ENCODE assay signal across 11 cellular contexts in genomic region chr20:62088258-62089127, GRCh38. TPM values are rescaled to one million over a fixed set of nuclear protein-coding genes. Genes with fewer than 3 reads are reported as not detected.
DNase-seq lines count a peak whose midpoint lies in the region; ATAC-seq, FAIRE-seq and TF ChIP-seq lines count a peak whose summit lies in the region.
"Had no signal": no experiment of that assay in that cellular context is flagged by ENCODE, and none has a peak within 500 bp of the region (broad histone marks: within the 10 kb centered on the region; RNA-seq: fewer than 3 reads in every experiment).

No MANE protein-coding gene starts in this region.

- dilution Hi-C loops in keratinocyte (cut with MboI; ENCODE audit: extremely low pct_ligation_motif_present, low sequenced_read_pairs), result no loop called here

- H3K9me3 Mint-ChIP-seq in stimulated activated memory B cell treated with anti-CD40 and anti-IgM and Interleukin-4, amounts not matched to agents 10 μg/mL and 1 μg/mL and 100 μg/mL, for 72 hours, result peaks cover 4% of the 10 kb centered on the region

- no peak overlapping the region for H3K4me3 Mint-ChIP-seq in stimulated activated memory B cell treated with anti-CD40 and anti-IgM and Interleukin-4, amounts not matched to agents 10 μg/mL and 1 μg/mL and 100 μg/mL, for 72 hours

- no peak overlapping the region for H3K27ac Mint-ChIP-seq in stimulated activated memory B cell treated with anti-CD40 and anti-IgM and Interleukin-4, amounts not matched to agents 10 μg/mL and 1 μg/mL and 100 μg/mL, for 72 hours

- TF ChIP-seq CTCF in keratinocyte (optimal IDR thresholded peaks at IDR 0.05 in 1 of 3, IDR thresholded peaks at IDR 0.05 in 1 of 3, conservative IDR thresholded peaks at IDR 0.05 in 1 of 3; ENCODE audit: extremely low read depth in 1 of 3, insufficient read depth in 2 of 3, low read length in 3 of 3), result no peak

- peaks cover 5% of the 10 kb centered on the region for H3K4me1 ChIP-seq in keratinocyte (ENCODE audit: control insufficient read depth, extremely low read depth, insufficient read depth, low read length)
- H3K4me1 ChIP-seq: HAP-1 had no signal

- no peaks in the 10 kb centered on the region for H3K9me3 ChIP-seq in keratinocyte (ENCODE audit: control insufficient read depth, low read depth, low read length)
- H3K9me3 ChIP-seq: HAP-1 had no signal

- no peak overlapping the region for H3K9ac ChIP-seq in keratinocyte (ENCODE audit: control insufficient read depth, extremely low read depth, insufficient read depth, low read length)

- H3K4me1 Mint-ChIP-seq in stimulated activated memory B cell treated with anti-CD40 and anti-IgM and Interleukin-4, amounts not matched to agents 10 μg/mL and 1 μg/mL and 100 μg/mL, for 72 hours, result no peaks in the 10 kb centered on the region

- H3K27me3 ChIP-seq in keratinocyte (ENCODE audit: control insufficient read depth, extremely low read depth, insufficient read depth, low read length), result peaks cover 16% of the 10 kb centered on the region

- H3K4me2 ChIP-seq in keratinocyte (ENCODE audit: control insufficient read depth, extremely low read depth, insufficient read depth, low read depth, low read length), result no peak overlapping the region

- no peak for ATAC-seq in stimulated activated memory B cell treated with anti-CD40 and anti-IgM and Interleukin-4, amounts not matched to agents 10 μg/mL and 1 μg/mL and 100 μg/mL, for 72 hours

- no peak overlapping the region for H3K4me3 ChIP-seq in keratinocyte (ENCODE audit: control insufficient read depth in 2 of 3, extremely low read depth in 1 of 3, insufficient read depth in 2 of 3, low read depth in 1 of 3, low read length in 3 of 3)
- H3K4me3 ChIP-seq: HAP-1 had no signal

- DNase-seq in CD1c-positive myeloid dendritic cell (ENCODE audit: extremely low spot score), result peak; percentile 69
- peak; percentile 72 for DNase-seq in HT-29 (ENCODE audit: low spot score)
- peak; percentile 36 for DNase-seq in amniotic stem cell (lab: John Stamatoyannopoulos, UW)
- peak; percentile 60 for DNase-seq in keratinocyte (ENCODE audit: low read depth, low spot score)
- no peak for DNase-seq in D341Med (ENCODE audit: low spot score)
- DNase-seq in NCI-H2029 (lab: John Stamatoyannopoulos, UW), result no peak
- no peak for DNase-seq in NCI-H446 treated with DMSO at 0.1 percent for 48 hours (lab: John Stamatoyannopoulos, UW)
- DNase-seq: NCI-H1694 treated with DMSO at 0.1 percent for 48 hours had no signal

- H3K9me1 ChIP-seq in keratinocyte (ENCODE audit: control insufficient read depth, extremely low read depth, insufficient read depth, low read length), result no peaks in the 10 kb centered on the region

- peaks cover 35% of the 10 kb centered on the region for H3K27me3 Mint-ChIP-seq in stimulated activated memory B cell treated with anti-CD40 and anti-IgM and Interleukin-4, amounts not matched to agents 10 μg/mL and 1 μg/mL and 100 μg/mL, for 72 hours

- H4K20me1 ChIP-seq in keratinocyte (ENCODE audit: control insufficient read depth, extremely low read depth, insufficient read depth, low read length), result no peaks in the 10 kb centered on the region

- no peak for FAIRE-seq in keratinocyte (lab: Jason Lieb, UNC)
- FAIRE-seq: endometrium had no signal

- H3K79me2 ChIP-seq in keratinocyte (ENCODE audit: control insufficient read depth, insufficient read depth, low read length), result no peaks in the 10 kb centered on the region

- H3K27ac ChIP-seq in keratinocyte (ENCODE audit: control insufficient read depth, insufficient read depth, low read length), result no peak overlapping the region

- H2AFZ ChIP-seq in keratinocyte (ENCODE audit: control insufficient read depth, low read length), result no peak overlapping the region

- no peaks in the 10 kb centered on the region for H3K36me3 ChIP-seq in keratinocyte (ENCODE audit: control insufficient read depth in 2 of 2, extremely low read depth in 1 of 2, insufficient read depth in 2 of 2, low read length in 2 of 2)
- H3K36me3 ChIP-seq: HAP-1 had no signal

- H3K36me3 Mint-ChIP-seq in stimulated activated memory B cell treated with anti-CD40 and anti-IgM and Interleukin-4, amounts not matched to agents 10 μg/mL and 1 μg/mL and 100 μg/mL, for 72 hours, result no peaks in the 10 kb centered on the region

RNA-seq across cellular contexts. Expression of gene TAF4, which starts 22.8 kb away (rescaled TPM):
- 12.2 and 14.1 TPM in 2 replicates for total RNA-seq in HT-29 (2014; rRNA removed; shearing (Covaris generic))
- 2.0 to 4.4 TPM (median 3.3 TPM) in 3 replicates for polyA plus RNA-seq in keratinocyte
- polyA plus RNA-seq in keratinocyte (2011; ENCODE audit: low read depth), result 8.8 TPM
- 3.3 and 4.3 TPM in 2 replicates for polyA plus RNA-seq in keratinocyte (2011; cell fraction: cytosol; rRNA removed)
- 10.5 and 11.0 TPM in 2 replicates for polyA plus RNA-seq in keratinocyte (2011; cell fraction: nucleus; rRNA removed)
- polyA plus RNA-seq in keratinocyte (2012; ENCODE audit: low replicate concordance), result 5.0 and 8.0 TPM in 2 replicates
- polyA minus RNA-seq in keratinocyte, result 1.2 to 4.5 TPM (median 3.7 TPM) in 3 replicates
- polyA minus RNA-seq in keratinocyte (2011; cell fraction: cytosol; rRNA and poly(A)+ RNA removed), result 4.6 TPM
- polyA minus RNA-seq in keratinocyte (2011; cell fraction: nucleus; rRNA and poly(A)+ RNA removed), result 6.0 and 7.5 TPM in 2 replicates

RNA-seq across cellular contexts. Expression of gene LSM14B, which starts 33.8 kb away (rescaled TPM):
- 76.1 and 80.0 TPM in 2 replicates for total RNA-seq in HT-29 (2014; rRNA removed; shearing (Covaris generic))
- polyA plus RNA-seq in keratinocyte, result 19.9 to 21.7 TPM (median 20.0 TPM) in 3 replicates
- 17.0 TPM for polyA plus RNA-seq in keratinocyte (2011; ENCODE audit: low read depth)
- polyA plus RNA-seq in keratinocyte (2011; cell fraction: cytosol; rRNA removed), result 20.6 and 28.3 TPM in 2 replicates
- polyA plus RNA-seq in keratinocyte (2011; cell fraction: nucleus; rRNA removed), result 30.7 and 35.5 TPM in 2 replicates
- polyA plus RNA-seq in keratinocyte (2012; ENCODE audit: low replicate concordance), result 22.6 and 25.9 TPM in 2 replicates
- polyA minus RNA-seq in keratinocyte, result 20.7 to 28.7 TPM (median 21.6 TPM) in 3 replicates
- polyA minus RNA-seq in keratinocyte (2011; cell fraction: cytosol; rRNA and poly(A)+ RNA removed), result 28.8 TPM
- polyA minus RNA-seq in keratinocyte (2011; cell fraction: nucleus; rRNA and poly(A)+ RNA removed), result 9.0 and 16.1 TPM in 2 replicates

RNA-seq across cellular contexts. Expression of gene PSMA7, which starts 54.7 kb away (rescaled TPM):
- total RNA-seq in HT-29 (2014; rRNA removed; shearing (Covaris generic)), result 822 and 933 TPM in 2 replicates
- polyA plus RNA-seq in keratinocyte, result 383 to 439 TPM (median 412 TPM) in 3 replicates
- polyA plus RNA-seq in keratinocyte (2011; ENCODE audit: low read depth), result 290 TPM
- 305 and 407 TPM in 2 replicates for polyA plus RNA-seq in keratinocyte (2011; cell fraction: cytosol; rRNA removed)
- 217 and 261 TPM in 2 replicates for polyA plus RNA-seq in keratinocyte (2011; cell fraction: nucleus; rRNA removed)
- 305 and 382 TPM in 2 replicates for polyA plus RNA-seq in keratinocyte (2012; ENCODE audit: low replicate concordance)
- 194 to 304 TPM (median 205 TPM) in 3 replicates for polyA minus RNA-seq in keratinocyte
- polyA minus RNA-seq in keratinocyte (2011; cell fraction: cytosol; rRNA and poly(A)+ RNA removed), result 195 TPM
- 41.3 and 45.3 TPM in 2 replicates for polyA minus RNA-seq in keratinocyte (2011; cell fraction: nucleus; rRNA and poly(A)+ RNA removed)

RNA-seq across cellular contexts. Expression of gene SS18L1, which starts 55.1 kb away (rescaled TPM):
- total RNA-seq in HT-29 (2014; rRNA removed; shearing (Covaris generic)), result 57.1 and 65.8 TPM in 2 replicates
- polyA plus RNA-seq in keratinocyte, result 5.0 to 13.6 TPM (median 9.4 TPM) in 3 replicates
- polyA plus RNA-seq in keratinocyte (2011; ENCODE audit: low read depth), result 13.1 TPM
- 4.1 and 4.4 TPM in 2 replicates for polyA plus RNA-seq in keratinocyte (2011; cell fraction: cytosol; rRNA removed)
- 25.0 and 27.0 TPM in 2 replicates for polyA plus RNA-seq in keratinocyte (2011; cell fraction: nucleus; rRNA removed)
- 5.2 and 9.4 TPM in 2 replicates for polyA plus RNA-seq in keratinocyte (2012; ENCODE audit: low replicate concordance)
- polyA minus RNA-seq in keratinocyte, result 7.2 to 10.8 TPM (median 7.6 TPM) in 3 replicates
- polyA minus RNA-seq in keratinocyte (2011; cell fraction: cytosol; rRNA and poly(A)+ RNA removed), result 17.6 TPM
- 15.0 and 17.8 TPM in 2 replicates for polyA minus RNA-seq in keratinocyte (2011; cell fraction: nucleus; rRNA and poly(A)+ RNA removed)

Comparison
In these comparisons a context has a peak if more than half of its experiments do, and no peak if none do; other contexts are left out.
1. DNase-seq: peak in CD1c-positive myeloid dendritic cell (single experiment), HT-29 (single experiment), amniotic stem cell (single experiment) and keratinocyte (single experiment); none in D341Med (single experiment), NCI-H2029 (single experiment) and NCI-H446 treated with DMSO at 0.1 percent for 48 hours (single experiment).